ENCODE assay signal across 15 cellular contexts in genomic region chr6:169451065-169451840, GRCh38.
DNase-seq lines count a peak whose midpoint lies in the region; ATAC-seq, FAIRE-seq and TF ChIP-seq lines count a peak whose summit lies in the region.
"Had no signal": no experiment of that assay in that cellular context is flagged by ENCODE, and none has a peak within 500 bp of the region (broad histone marks: within the 10 kb centered on the region; RNA-seq: fewer than 3 reads in every experiment).

No MANE protein-coding gene starts in this region.

- in situ Hi-C loops in Panc1 (cut with HindIII; ENCODE audit: low pct_unique_long_range_greater_than_20kb, low sequenced_read_pairs) = no loop called here

- intact Hi-C loops in Panc1 (cut with micrococcal nuclease; ENCODE audit: unreplicated experiment) = no loop called here

- H2BK5ac ChIP-seq in H1 (ENCODE audit: low read depth, low read length) = no peak overlapping the region

- no peak overlapping the region for H2BK15ac ChIP-seq in H1 (ENCODE audit: low read length)

- H3K4me2 ChIP-seq in H1 (ENCODE audit: insufficient read depth in 1 of 2, low read depth in 2 of 2, low read length in 2 of 2) = no peak overlapping the region

- H2BK20ac ChIP-seq in H1 (ENCODE audit: low read length) = no peak overlapping the region

- no peak overlapping the region for H3K9ac ChIP-seq in H1 (replicated peaks in 1 of 4; ENCODE audit: extremely low read depth in 1 of 4, low read depth in 3 of 4, low read length in 3 of 4)
- H3K9ac ChIP-seq: parathyroid adenoma had no signal

- H3K23me2 ChIP-seq in H1 (ENCODE audit: low read depth, low read length) = no peaks in the 10 kb centered on the region

- H3K36me3 ChIP-seq in Panc1 (ENCODE audit: control insufficient read depth, insufficient read depth, low read length) = no peaks in the 10 kb centered on the region
- no peaks in the 10 kb centered on the region for H3K36me3 ChIP-seq in H1 (ENCODE audit: control insufficient read depth in 2 of 4, insufficient read depth in 4 of 4, low read length in 3 of 4)
- H3K36me3 ChIP-seq in upper lobe of left lung = no peaks in the 10 kb centered on the region

- no peak overlapping the region for H2BK120ac ChIP-seq in H1 (replicated peaks; ENCODE audit: low read depth, low read length)

- no peaks in the 10 kb centered on the region for H4K20me1 ChIP-seq in H1 (replicated peaks in 1 of 2; ENCODE audit: control insufficient read depth in 1 of 2, insufficient read depth in 2 of 2, low read length in 2 of 2)

- H3K18ac ChIP-seq in H1 (ENCODE audit: extremely low read depth, low read length) = no peak overlapping the region

- TF ChIP-seq RAD21 in H1 (IDR thresholded peaks at IDR 0.05 in 1 of 2, conservative IDR thresholded peaks at IDR 0.05 in 1 of 2; ENCODE audit: low read depth in 2 of 2, low read length in 2 of 2) = no peak

- TF ChIP-seq EP300 in H1 (IDR thresholded peaks at IDR 0.05; ENCODE audit: borderline replicate concordance in 1 of 2, low read depth in 2 of 2, low read length in 2 of 2) = no peak
- TF ChIP-seq EP300 in upper lobe of left lung (IDR thresholded peaks at IDR 0.05) = no peak

- H3K27ac ChIP-seq in Panc1 (ENCODE audit: low read length) (peak overlapping the region; percentile 89), H1 (ENCODE audit: low read depth, low read length) (no peak overlapping the region), upper lobe of left lung (peak overlapping the region; percentile 65 to 72 (median 65))
- H3K27ac ChIP-seq: parathyroid adenoma had no signal

- H2BK12ac ChIP-seq in H1 (ENCODE audit: low read depth, low read length) = no peak overlapping the region

- no peak for ATAC-seq in Panc1
- ATAC-seq in upper lobe of left lung (ENCODE audit: low FRiP score in 2 of 2) = peak in 1 of 2 donors; percentile 23
- no peak for ATAC-seq in HG02571 (IDR thresholded peaks at IDR 0.05; ENCODE audit: unreplicated experiment)
- ATAC-seq: activated T-helper 17 cell treated with anti-CD3 and anti-CD28 coated beads, Interleukin-2, amount 50 U/mL, for 72 hours; stimulated activated memory B cell treated with anti-CD40 and anti-IgM and Interleukin-4, amounts not matched to agents 10 μg/mL and 1 μg/mL and 100 μg/mL, for 72 hours had no signal

- H3K27ac Mint-ChIP-seq in neural crest cell (ENCODE audit: unreplicated experiment) = peak overlapping the region; percentile 5
- H3K27ac Mint-ChIP-seq: activated T-helper 17 cell treated with anti-CD3 and anti-CD28 coated beads, Interleukin-2, amount 50 U/mL, for 72 hours; memory B cell; stimulated activated memory B cell treated with anti-CD40 and anti-IgM and Interleukin-4, amounts not matched to agents 10 μg/mL and 1 μg/mL and 100 μg/mL, for 72 hours had no signal

- H3K36me3 Mint-ChIP-seq in neural crest cell (ENCODE audit: low read depth) = no peaks in the 10 kb centered on the region
- H3K36me3 Mint-ChIP-seq: memory B cell; stimulated activated memory B cell treated with anti-CD40 and anti-IgM and Interleukin-4, amounts not matched to agents 10 μg/mL and 1 μg/mL and 100 μg/mL, for 72 hours had no signal

- no peak overlapping the region for H2AFZ ChIP-seq in H1 (ENCODE audit: low read length)
- H2AFZ ChIP-seq: parathyroid adenoma had no signal

- DNase-seq in Panc1 (ENCODE audit: low read depth, low spot score) (no peak), H1 (ENCODE audit: low read depth in 1 of 2, low spot score in 2 of 2) (no peak), neural crest cell (ENCODE audit: low read depth, low spot score) (no peak), upper lobe of left lung (no peak), NCI-H226 (no peak), amygdala (lab: John Stamatoyannopoulos, UW) (no peak)
- DNase-seq: activated CD4-positive, alpha-beta T cell treated with anti-CD3 and anti-CD28 coated beads for 48 hours; NCI-H1105; stimulated activated CD4-positive, alpha-beta T cell treated with anti-CD3 and anti-CD28 coated beads, Interleukin-4, amount 100 ng/mL, for 24 hours; T-helper 1 cell had no signal

- WGBS in H1 (ENCODE audit: extremely low coverage in 1 of 2, insufficient coverage in 1 of 2, insufficient read length in 1 of 2, insufficient replicate concordance in 2 of 2, low coverage in 1 of 2, low lambda C conversion rate in 2 of 2, missing lambda C conversion rate in 1 of 2), 2 experiments = 91% methylated on average over 14 of the region's 14 CpGs; no CpG with 5 or more reads in 1 of the 2 experiments
- WGBS in upper lobe of left lung, 2 donors = 70 to 78% methylated on average over 14 of the region's 14 CpGs

- no peak for FAIRE-seq in H1 (lab: Jason Lieb, UNC)

- POLR2A ChIA-PET in Panc1 (lab: Charles Lee) (no interaction called here), H1 (lab: Charles Lee; ENCODE audit: partially characterized antibody) (no interaction called here)

- TF ChIP-seq POLR2A in H1 (IDR thresholded peaks at IDR 0.05; ENCODE audit: control extremely low read depth in 1 of 2, low read depth in 2 of 2, low read length in 2 of 2) (no peak), upper lobe of left lung (IDR thresholded peaks at IDR 0.05) (no peak)

- H4K91ac ChIP-seq in H1 (replicated peaks; ENCODE audit: insufficient read length, low read length) = no peak overlapping the region

- H4K5ac ChIP-seq in H1 (ENCODE audit: insufficient read length, low read depth, low read length) = no peak overlapping the region

- TF ChIP-seq CTCF in Panc1 (IDR thresholded peaks at IDR 0.05) (no peak), H1 (IDR thresholded peaks at IDR 0.05; ENCODE audit: control extremely low read depth in 1 of 3, insufficient read depth in 1 of 3, low read depth in 1 of 3, low read length in 3 of 3) (no peak), neural crest cell (conservative IDR thresholded peaks at IDR 0.05) (no peak), upper lobe of left lung (IDR thresholded peaks at IDR 0.05) (no peak)

- H3K79me1 ChIP-seq in H1 (ENCODE audit: low read depth, low read length) = no peaks in the 10 kb centered on the region

- no peaks in the 10 kb centered on the region for H3K27me3 ChIP-seq in Panc1 (ENCODE audit: control insufficient read depth, insufficient read depth, low read length)
- H3K27me3 ChIP-seq in H1 (replicated peaks in 1 of 4; ENCODE audit: control insufficient read depth in 3 of 4, extremely low read depth in 1 of 4, insufficient read depth in 3 of 4, low read length in 3 of 4) = no peaks in the 10 kb centered on the region
- H3K27me3 ChIP-seq in upper lobe of left lung = no peaks in the 10 kb centered on the region

- peak overlapping the region in 1 of 2 experiments; percentile 52; a peak in 2 of 4 replicates for H3K4me3 ChIP-seq in Panc1 (ENCODE audit: low read depth in 2 of 2, low read length in 2 of 2)
- no peak overlapping the region for H3K4me3 ChIP-seq in H1 (ENCODE audit: extremely low read depth in 1 of 4, insufficient read depth in 2 of 4, low read depth in 3 of 4, low read length in 4 of 4)
- peak overlapping the region in 2 of 4 donors; percentile 8 to 26 for H3K4me3 ChIP-seq in upper lobe of left lung

- no peak overlapping the region for H3K23ac ChIP-seq in H1 (ENCODE audit: insufficient read length)

- no peaks in the 10 kb centered on the region for H3K27me3 Mint-ChIP-seq in neural crest cell (ENCODE audit: low read depth)
- H3K27me3 Mint-ChIP-seq: activated T-helper 17 cell treated with anti-CD3 and anti-CD28 coated beads, Interleukin-2, amount 50 U/mL, for 72 hours; memory B cell; stimulated activated memory B cell treated with anti-CD40 and anti-IgM and Interleukin-4, amounts not matched to agents 10 μg/mL and 1 μg/mL and 100 μg/mL, for 72 hours had no signal

- H3K56ac ChIP-seq in H1 (replicated peaks; ENCODE audit: insufficient read length, low read depth, low read length) = no peak overlapping the region

- no peaks in the 10 kb centered on the region for H3K9me3 ChIP-seq in Panc1 (ENCODE audit: control insufficient read depth, insufficient read depth, low read depth, low read length)
- H3K9me3 ChIP-seq in H1 (ENCODE audit: insufficient read depth in 2 of 2, low read depth in 1 of 2, low read length in 1 of 2) = no peaks in the 10 kb centered on the region
- no peaks in the 10 kb centered on the region for H3K9me3 ChIP-seq in upper lobe of left lung

- no peak overlapping the region for H3K4me3 Mint-ChIP-seq in neural crest cell
- H3K4me3 Mint-ChIP-seq: activated T-helper 17 cell treated with anti-CD3 and anti-CD28 coated beads, Interleukin-2, amount 50 U/mL, for 72 hours; memory B cell; stimulated activated memory B cell treated with anti-CD40 and anti-IgM and Interleukin-4, amounts not matched to agents 10 μg/mL and 1 μg/mL and 100 μg/mL, for 72 hours had no signal

- H3K4me1 Mint-ChIP-seq in neural crest cell = peaks cover 12% of the 10 kb centered on the region
- H3K4me1 Mint-ChIP-seq: activated T-helper 17 cell treated with anti-CD3 and anti-CD28 coated beads, Interleukin-2, amount 50 U/mL, for 72 hours; memory B cell; stimulated activated memory B cell treated with anti-CD40 and anti-IgM and Interleukin-4, amounts not matched to agents 10 μg/mL and 1 μg/mL and 100 μg/mL, for 72 hours had no signal

- no peaks in the 10 kb centered on the region for H3K9me3 Mint-ChIP-seq in neural crest cell
- H3K9me3 Mint-ChIP-seq: activated T-helper 17 cell treated with anti-CD3 and anti-CD28 coated beads, Interleukin-2, amount 50 U/mL, for 72 hours; memory B cell; stimulated activated memory B cell treated with anti-CD40 and anti-IgM and Interleukin-4, amounts not matched to agents 10 μg/mL and 1 μg/mL and 100 μg/mL, for 72 hours had no signal

- no peak overlapping the region for H3K4ac ChIP-seq in H1 (replicated peaks; ENCODE audit: insufficient read length, low read depth, low read length)

- H4K8ac ChIP-seq in H1 (ENCODE audit: extremely low read depth, insufficient read depth, low read length) = no peak overlapping the region

- CTCF ChIA-PET in Panc1 (lab: Charles Lee) (no interaction called here), H1 (lab: Charles Lee; ENCODE audit: partially characterized antibody) (interaction anchor here (0.7 kb wide), 1 partner anchor 88 kb away, joined by 4 read pairs; no protein-coding TSS in a partner anchor)

- no peaks in the 10 kb centered on the region for H3K79me2 ChIP-seq in H1 (ENCODE audit: control insufficient read depth in 1 of 2, insufficient read depth in 2 of 2, low read length in 2 of 2)
- H3K79me2 ChIP-seq: parathyroid adenoma had no signal

- no peak overlapping the region for H2AK5ac ChIP-seq in H1 (ENCODE audit: low read depth, low read length)

- no TSS peak for BruUV-seq in Panc1 (replicated peaks; lab: Mats Ljungman, UMichigan)

- H3K4me1 ChIP-seq in Panc1 (ENCODE audit: control insufficient read depth, insufficient read depth, low read length) (peaks cover 20% of the 10 kb centered on the region), H1 (replicated peaks in 1 of 4; ENCODE audit: control insufficient read depth in 3 of 4, insufficient read depth in 4 of 4, low read length in 3 of 4) (no peaks in the 10 kb centered on the region), upper lobe of left lung (peaks cover 0 to 8% (median 1%) of the 10 kb centered on the region in 4 donors)
- H3K4me1 ChIP-seq: parathyroid adenoma had no signal

- H3K14ac ChIP-seq in H1 (ENCODE audit: insufficient read length) = no peak overlapping the region

TF ChIP-seq in H1, 55 proteins besides CTCF, POLR2A, EP300 and RAD21 (continues in another document):
- TF ChIP-seq MAX (IDR thresholded peaks at IDR 0.05) = no peak
